In the genomic region with DNA sequence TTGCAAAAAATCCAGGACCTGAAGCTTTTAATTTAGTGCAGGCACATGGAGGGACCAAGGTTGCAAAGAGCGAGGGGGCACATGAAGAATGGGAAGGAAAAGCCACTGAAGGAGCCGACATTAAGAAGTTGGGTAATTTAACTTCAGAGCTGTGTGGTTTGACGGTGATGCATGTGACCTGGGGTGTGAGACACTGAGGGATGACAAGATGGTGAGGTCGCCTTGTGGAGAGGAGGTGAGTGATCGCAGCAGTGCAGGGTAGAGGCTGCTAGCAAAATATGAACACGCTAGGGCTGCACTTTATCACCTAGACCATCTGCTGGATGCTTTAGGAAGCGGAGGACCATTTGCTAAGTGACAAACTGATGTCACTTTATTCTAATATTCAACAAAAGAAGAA, we compare ENCODE assay signal across 29 cellular contexts.
DNase-seq lines count a peak whose midpoint lies in the region; FAIRE-seq and TF ChIP-seq lines count a peak whose summit lies in the region.
"Had no signal": no experiment of that assay in that cellular context is flagged by ENCODE, and none has a peak within 500 bp of the region (broad histone marks: within the 10 kb centered on the region; RNA-seq: fewer than 3 reads in every experiment).

No MANE protein-coding gene starts in this region.

- TF ChIP-seq CTCF in hepatocyte (IDR thresholded peaks at IDR 0.05; ENCODE audit: poor library complexity): no peak

- no peaks in the 10 kb centered on the region for H3K9me3 ChIP-seq in hepatocyte (ENCODE audit: low read depth)
- H3K9me3 ChIP-seq: A549, colonic mucosa, heart right ventricle, uterus had no signal

- peak overlapping the region; percentile 8 for H2AFZ ChIP-seq in hepatocyte

- H3K36me3 ChIP-seq in hepatocyte (replicated peaks; ENCODE audit: insufficient read depth, low read depth): no peaks in the 10 kb centered on the region
- H3K36me3 ChIP-seq: cardiac muscle cell, colonic mucosa, heart right ventricle, uterus had no signal

- no peaks in the 10 kb centered on the region for H4K20me1 ChIP-seq in hepatocyte (ENCODE audit: insufficient read depth, poor library complexity, severe bottlenecking)

- H3K27ac ChIP-seq in hepatocyte: peak overlapping the region; percentile 78
- H3K27ac ChIP-seq: A549, cardiac muscle cell, colonic mucosa, heart right ventricle, KMS-11, uterus had no signal

- peak; percentile 62 for FAIRE-seq in urothelium cell line (lab: Jason Lieb, UNC)
- FAIRE-seq: A549, H54 had no signal

- no peaks in the 10 kb centered on the region for H3K79me2 ChIP-seq in hepatocyte

- no peaks in the 10 kb centered on the region for H3K27me3 ChIP-seq in hepatocyte
- H3K27me3 ChIP-seq: cardiac muscle cell, colonic mucosa, uterus had no signal

- DNase-seq in NCI-H748 (lab: John Stamatoyannopoulos, UW; ENCODE audit: unreplicated experiment) (peak; percentile 90), NCI-H748 treated with DMSO at 0.1 percent for 48 hours (lab: John Stamatoyannopoulos, UW) (no peak), NCI-H69 (lab: John Stamatoyannopoulos, UW) (peak; percentile 44), hepatocyte (ENCODE audit: low spot score) (peak; percentile 24), urothelium cell line (ENCODE audit: low spot score) (peak; percentile 28), ureter (ENCODE audit: low spot score) (no peak), AG08396 (ENCODE audit: low spot score) (no peak), NCI-H2107 (lab: John Stamatoyannopoulos, UW) (no peak)
- DNase-seq: activated CD4-positive, alpha-beta memory T cell treated with anti-CD3 and anti-CD28 coated beads, Interleukin-2, amount 10 ng/mL, durations not matched to agents 7 days and 5 days; activated CD4-positive, CD25-positive, alpha-beta regulatory T cell treated with anti-CD3 and anti-CD28 coated beads, Interleukin-2, amount 50 U/mL, for 72 hours; activated CD8-positive, alpha-beta memory T cell treated with anti-CD3 and anti-CD28 coated beads, Interleukin-2, amount 50 U/mL, for 48 hours; DMS153; effector CD8-positive, alpha-beta T cell; heart right ventricle; naive thymus-derived CD4-positive, alpha-beta T cell; NCI-H1694; NCI-H2171 treated with DMSO at 0.1 percent for 48 hours; NCI-H524 treated with DMSO at 0.1 percent for 48 hours; nucleus accumbens; RPMI8226; stimulated activated CD4-positive, alpha-beta T cell treated with anti-CD3 and anti-CD28 coated beads, Interleukin-15, amount 100 ng/mL, for 24 hours; stimulated activated naive B cell treated with anti-CD40 and anti-IgM and Interleukin-4, amounts not matched to agents 10 μg/mL and 1 μg/mL and 100 μg/mL, for 72 hours; T-helper 1 cell; uterus had no signal

- peak overlapping the region; percentile 60 for H3K4me2 ChIP-seq in hepatocyte
- H3K4me2 ChIP-seq: A549, KMS-11 had no signal

- H3K4me3 ChIP-seq in hepatocyte: no peak overlapping the region
- H3K4me3 ChIP-seq: A549, cardiac muscle cell, colonic mucosa, heart right ventricle, uterus had no signal

- H3K4me1 ChIP-seq in hepatocyte (ENCODE audit: insufficient read depth): no peaks in the 10 kb centered on the region
- H3K4me1 ChIP-seq: A549, colonic mucosa, heart right ventricle, uterus had no signal

- WGBS in hepatocyte (ENCODE audit: low lambda C conversion rate, missing lambda C conversion rate): 57% methylated on average over 7 of the region's 7 CpGs

- H3K9me2 ChIP-seq in hepatocyte (replicated peaks; ENCODE audit: insufficient read depth): no peaks in the 10 kb centered on the region

Comparison
In these comparisons a context has a peak if more than half of its experiments do, and no peak if none do; other contexts are left out.
1. DNase-seq: peak in NCI-H748 (single experiment), NCI-H69 (single experiment), hepatocyte (single experiment) and urothelium cell line (single experiment); none in NCI-H748 treated with DMSO at 0.1 percent for 48 hours (single experiment), ureter (single experiment), AG08396 (single experiment) and NCI-H2107 (single experiment).